In genomic region chrX:69539437-69539836, GRCh38 we compare ENCODE assay signal across 1 cellular context.
TF ChIP-seq lines count a peak whose summit lies in the region.

No MANE protein-coding gene starts in this region.

TF ChIP-seq in SK-N-SH treated with all-trans-retinoic acid at 6 μM for 48 hours, 23 proteins besides CTCF, POLR2A, EP300 and RAD21 (continued from another document):
- TF ChIP-seq POU6F1 (CRISPR knock-in tag; IDR thresholded peaks at IDR 0.05; ENCODE audit: borderline replicate concordance, low read depth): no peak
- no peak for TF ChIP-seq ZFP30 (CRISPR knock-in tag; IDR thresholded peaks at IDR 0.05)
- TF ChIP-seq ZC3H10 (CRISPR knock-in tag; IDR thresholded peaks at IDR 0.05): no peak
- TF ChIP-seq CSRNP3 (CRISPR knock-in tag; IDR thresholded peaks at IDR 0.05): no peak
- no peak for TF ChIP-seq SNAI2 (CRISPR knock-in tag; IDR thresholded peaks at IDR 0.05)
- TF ChIP-seq ZNF8 (CRISPR knock-in tag; IDR thresholded peaks at IDR 0.05): no peak
- no peak for TF ChIP-seq ZNF565 (CRISPR knock-in tag; conservative IDR thresholded peaks at IDR 0.05; ENCODE audit: low read depth)
TF ChIP-seq in SK-N-SH treated with all-trans-retinoic acid at 6 μM for 48 hours: peak in this region for 0.
